Comparison of ENCODE assay signal across 1 cellular context in genomic region chr17:18855831-18856624, GRCh38.
TF ChIP-seq lines count a peak whose summit lies in the region.

No MANE protein-coding gene starts in this region.

TF ChIP-seq in GM23338, 12 proteins besides CTCF, POLR2A, EP300 and RAD21 (continued from another document):
- TF ChIP-seq ZNF462 (CRISPR knock-in tag; IDR thresholded peaks at IDR 0.05) (no peak), EZH2 (IDR thresholded peaks at IDR 0.05; ENCODE audit: low read depth, unreplicated experiment) (no peak), JUNB (IDR thresholded peaks at IDR 0.05; ENCODE audit: unreplicated experiment) (no peak), POLR2AphosphoS5 (IDR thresholded peaks at IDR 0.05; ENCODE audit: low read depth) (peak; percentile 94), NANOG (IDR thresholded peaks at IDR 0.05; ENCODE audit: borderline replicate concordance) (no peak), ZNF331 (CRISPR knock-in tag; IDR thresholded peaks at IDR 0.05; ENCODE audit: low read depth) (no peak), REST (IDR thresholded peaks at IDR 0.05; ENCODE audit: unreplicated experiment) (no peak), EZH2phosphoT487 (IDR thresholded peaks at IDR 0.05; ENCODE audit: unreplicated experiment) (no peak), ZNF114 (CRISPR knock-in tag; IDR thresholded peaks at IDR 0.05) (no peak)
- TF ChIP-seq, protein P1, sequence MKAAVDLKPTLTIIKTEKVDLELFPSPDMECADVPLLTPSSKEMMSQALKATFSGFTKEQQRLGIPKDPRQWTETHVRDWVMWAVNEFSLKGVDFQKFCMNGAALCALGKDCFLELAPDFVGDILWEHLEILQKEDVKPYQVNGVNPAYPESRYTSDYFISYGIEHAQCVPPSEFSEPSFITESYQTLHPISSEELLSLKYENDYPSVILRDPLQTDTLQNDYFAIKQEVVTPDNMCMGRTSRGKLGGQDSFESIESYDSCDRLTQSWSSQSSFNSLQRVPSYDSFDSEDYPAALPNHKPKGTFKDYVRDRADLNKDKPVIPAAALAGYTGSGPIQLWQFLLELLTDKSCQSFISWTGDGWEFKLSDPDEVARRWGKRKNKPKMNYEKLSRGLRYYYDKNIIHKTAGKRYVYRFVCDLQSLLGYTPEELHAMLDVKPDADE (IDR thresholded peaks at IDR 0.05), result no peak
